ENCODE assay signal across 11 cellular contexts in genomic region chr3:72041531-72041930, GRCh38.
DNase-seq lines count a peak whose midpoint lies in the region; TF ChIP-seq lines count a peak whose summit lies in the region.
"Had no signal": no experiment of that assay in that cellular context is flagged by ENCODE, and none has a peak within 500 bp of the region (broad histone marks: within the 10 kb centered on the region; RNA-seq: fewer than 3 reads in every experiment).

No MANE protein-coding gene starts in this region.

- peaks cover 7% of the 10 kb centered on the region for H3K4me1 Mint-ChIP-seq in glutamatergic neuron (ENCODE audit: low read depth, unreplicated experiment)

- DNase-seq in DMS 273 treated with DMSO at 0.1 percent for 48 hours (lab: John Stamatoyannopoulos, UW) (peak; percentile 29), RPMI7951 (ENCODE audit: low read depth) (peak; percentile 29), glutamatergic neuron (peak; percentile 33), retina (peak; percentile 49), NCI-H128 (lab: John Stamatoyannopoulos, UW; ENCODE audit: unreplicated experiment) (no peak), HT-29 (ENCODE audit: low spot score) (no peak)
- no peak for DNase-seq in activated T-cell treated with anti-CD3 and anti-CD28 coated beads, Interleukin-2, amount 50 U/mL, for 1 hour
- no peak for DNase-seq in stimulated activated CD4-positive, alpha-beta T cell treated with anti-CD3 and anti-CD28 coated beads, Interleukin-2, amount 100 ng/mL, for 48 hours
- DNase-seq: activated naive CD8-positive, alpha-beta T cell treated with anti-CD3 and anti-CD28 coated beads, Interleukin-2, amount 10 ng/mL, durations not matched to agents 7 days and 5 days; NCI-H510A; stomach had no signal

- no peaks in the 10 kb centered on the region for H3K27me3 Mint-ChIP-seq in glutamatergic neuron (ENCODE audit: unreplicated experiment)

- TF ChIP-seq CTCF in glutamatergic neuron (IDR thresholded peaks at IDR 0.05; ENCODE audit: partially characterized antibody, unreplicated experiment) = no peak

- H3K27ac Mint-ChIP-seq in glutamatergic neuron (ENCODE audit: unreplicated experiment) = no peak overlapping the region
- H3K27ac Mint-ChIP-seq: activated naive CD8-positive, alpha-beta T cell treated with anti-CD3 and anti-CD28 coated beads, Interleukin-2, amount 10 ng/mL, durations not matched to agents 7 days and 5 days had no signal

- H3K9me3 Mint-ChIP-seq in glutamatergic neuron (ENCODE audit: unreplicated experiment) = peaks cover 2% of the 10 kb centered on the region

- H3K4me3 Mint-ChIP-seq in glutamatergic neuron (ENCODE audit: unreplicated experiment) = no peak overlapping the region
- H3K4me3 Mint-ChIP-seq: activated naive CD8-positive, alpha-beta T cell treated with anti-CD3 and anti-CD28 coated beads, Interleukin-2, amount 10 ng/mL, durations not matched to agents 7 days and 5 days had no signal

- no peaks in the 10 kb centered on the region for H3K36me3 Mint-ChIP-seq in glutamatergic neuron (ENCODE audit: unreplicated experiment)

Comparison
In these comparisons a context has a peak if more than half of its experiments do, and no peak if none do; other contexts are left out.
1. DNase-seq: peak in DMS 273 treated with DMSO at 0.1 percent for 48 hours (single experiment), RPMI7951 (single experiment), glutamatergic neuron (single experiment) and retina (single experiment); none in activated T-cell treated with anti-CD3 and anti-CD28 coated beads, Interleukin-2, amount 50 U/mL, for 1 hour (single experiment), NCI-H128 (single experiment), HT-29 (single experiment) and stimulated activated CD4-positive, alpha-beta T cell treated with anti-CD3 and anti-CD28 coated beads, Interleukin-2, amount 100 ng/mL, for 48 hours (0 of 2).